1 cellular context compared by ENCODE assay signal in the genomic region with DNA sequence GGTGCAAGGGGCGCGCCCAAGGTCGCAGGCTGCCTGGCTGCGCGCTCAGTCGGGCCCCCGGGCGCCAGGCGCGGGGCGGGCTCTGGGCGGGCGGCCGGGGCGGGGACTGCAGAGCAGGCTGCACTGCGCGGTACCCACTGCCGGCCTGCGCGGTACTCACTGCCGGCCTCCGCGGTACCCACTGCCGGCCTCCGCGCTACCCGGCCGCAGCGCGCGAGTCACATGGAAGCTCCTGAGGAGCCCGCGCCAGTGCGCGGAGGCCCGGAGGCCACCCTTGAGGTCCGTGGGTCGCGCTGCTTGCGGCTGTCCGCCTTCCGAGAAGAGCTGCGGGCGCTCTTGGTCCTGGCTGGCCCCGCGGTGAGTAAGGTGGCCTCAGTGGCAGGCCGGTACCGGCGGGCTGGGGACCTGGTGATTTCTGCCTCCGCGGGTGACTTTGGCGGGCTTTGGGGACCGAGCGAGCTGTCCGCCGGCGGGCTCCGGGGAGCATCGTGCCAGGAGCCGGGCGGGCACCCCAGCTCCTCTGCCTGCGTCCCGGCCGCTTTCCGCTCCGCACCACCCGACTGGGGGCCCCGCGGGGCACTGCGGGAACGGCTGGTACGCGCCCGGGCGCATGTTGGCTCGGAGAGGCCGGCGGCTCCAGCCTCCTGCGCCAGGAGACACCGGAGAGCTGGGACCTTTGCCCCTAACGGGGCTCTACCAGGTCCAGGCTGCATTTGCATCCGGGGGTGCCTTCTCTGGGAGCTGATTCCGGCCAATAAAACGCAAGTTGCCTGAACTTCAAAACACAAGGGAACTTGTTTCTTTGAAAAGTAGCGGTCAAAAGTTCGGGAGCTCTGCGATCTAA.
TF ChIP-seq lines count a peak whose summit lies in the region.

A gene with protein sequence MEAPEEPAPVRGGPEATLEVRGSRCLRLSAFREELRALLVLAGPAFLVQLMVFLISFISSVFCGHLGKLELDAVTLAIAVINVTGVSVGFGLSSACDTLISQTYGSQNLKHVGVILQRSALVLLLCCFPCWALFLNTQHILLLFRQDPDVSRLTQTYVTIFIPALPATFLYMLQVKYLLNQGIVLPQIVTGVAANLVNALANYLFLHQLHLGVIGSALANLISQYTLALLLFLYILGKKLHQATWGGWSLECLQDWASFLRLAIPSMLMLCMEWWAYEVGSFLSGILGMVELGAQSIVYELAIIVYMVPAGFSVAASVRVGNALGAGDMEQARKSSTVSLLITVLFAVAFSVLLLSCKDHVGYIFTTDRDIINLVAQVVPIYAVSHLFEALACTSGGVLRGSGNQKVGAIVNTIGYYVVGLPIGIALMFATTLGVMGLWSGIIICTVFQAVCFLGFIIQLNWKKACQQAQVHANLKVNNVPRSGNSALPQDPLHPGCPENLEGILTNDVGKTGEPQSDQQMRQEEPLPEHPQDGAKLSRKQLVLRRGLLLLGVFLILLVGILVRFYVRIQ (plus strand): TSS at position 137 of the 844 bp plus-strand sequence. CDS start 86 bp downstream, at position 223.

TF ChIP-seq in HepG2, 621 proteins besides CTCF, POLR2A, EP300 and RAD21 (continued from another document and continues in another):
- TF ChIP-seq, protein P1, sequence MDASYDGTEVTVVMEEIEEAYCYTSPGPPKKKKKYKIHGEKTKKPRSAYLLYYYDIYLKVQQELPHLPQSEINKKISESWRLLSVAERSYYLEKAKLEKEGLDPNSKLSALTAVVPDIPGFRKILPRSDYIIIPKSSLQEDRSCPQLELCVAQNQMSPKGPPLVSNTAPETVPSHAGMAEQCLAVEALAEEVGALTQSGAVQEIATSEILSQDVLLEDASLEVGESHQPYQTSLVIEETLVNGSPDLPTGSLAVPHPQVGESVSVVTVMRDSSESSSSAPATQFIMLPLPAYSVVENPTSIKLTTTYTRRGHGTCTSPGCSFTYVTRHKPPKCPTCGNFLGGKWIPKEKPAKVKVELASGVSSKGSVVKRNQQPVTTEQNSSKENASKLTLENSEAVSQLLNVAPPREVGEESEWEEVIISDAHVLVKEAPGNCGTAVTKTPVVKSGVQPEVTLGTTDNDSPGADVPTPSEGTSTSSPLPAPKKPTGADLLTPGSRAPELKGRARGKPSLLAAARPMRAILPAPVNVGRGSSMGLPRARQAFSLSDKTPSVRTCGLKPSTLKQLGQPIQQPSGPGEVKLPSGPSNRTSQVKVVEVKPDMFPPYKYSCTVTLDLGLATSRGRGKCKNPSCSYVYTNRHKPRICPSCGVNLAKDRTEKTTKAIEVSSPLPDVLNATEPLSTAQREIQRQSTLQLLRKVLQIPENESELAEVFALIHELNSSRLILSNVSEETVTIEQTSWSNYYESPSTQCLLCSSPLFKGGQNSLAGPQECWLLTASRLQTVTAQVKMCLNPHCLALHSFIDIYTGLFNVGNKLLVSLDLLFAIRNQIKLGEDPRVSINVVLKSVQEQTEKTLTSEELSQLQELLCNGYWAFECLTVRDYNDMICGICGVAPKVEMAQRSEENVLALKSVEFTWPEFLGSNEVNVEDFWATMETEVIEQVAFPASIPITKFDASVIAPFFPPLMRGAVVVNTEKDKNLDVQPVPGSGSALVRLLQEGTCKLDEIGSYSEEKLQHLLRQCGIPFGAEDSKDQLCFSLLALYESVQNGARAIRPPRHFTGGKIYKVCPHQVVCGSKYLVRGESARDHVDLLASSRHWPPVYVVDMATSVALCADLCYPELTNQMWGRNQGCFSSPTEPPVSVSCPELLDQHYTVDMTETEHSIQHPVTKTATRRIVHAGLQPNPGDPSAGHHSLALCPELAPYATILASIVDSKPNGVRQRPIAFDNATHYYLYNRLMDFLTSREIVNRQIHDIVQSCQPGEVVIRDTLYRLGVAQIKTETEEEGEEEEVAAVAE (CRISPR knock-in tag; IDR thresholded peaks at IDR 0.05; ENCODE audit: borderline replicate concordance) = no peak
- no peak for TF ChIP-seq SP5 (CRISPR knock-in tag; IDR thresholded peaks at IDR 0.05; ENCODE audit: borderline replicate concordance, low read depth)
- no peak for TF ChIP-seq ZNF343 (CRISPR knock-in tag; IDR thresholded peaks at IDR 0.05)
- TF ChIP-seq PCBP1 (IDR thresholded peaks at IDR 0.05; ENCODE audit: borderline replicate concordance, low read depth, low read length) = no peak
- no peak for TF ChIP-seq FOXK2 (IDR thresholded peaks at IDR 0.05)
- TF ChIP-seq, protein P2, sequence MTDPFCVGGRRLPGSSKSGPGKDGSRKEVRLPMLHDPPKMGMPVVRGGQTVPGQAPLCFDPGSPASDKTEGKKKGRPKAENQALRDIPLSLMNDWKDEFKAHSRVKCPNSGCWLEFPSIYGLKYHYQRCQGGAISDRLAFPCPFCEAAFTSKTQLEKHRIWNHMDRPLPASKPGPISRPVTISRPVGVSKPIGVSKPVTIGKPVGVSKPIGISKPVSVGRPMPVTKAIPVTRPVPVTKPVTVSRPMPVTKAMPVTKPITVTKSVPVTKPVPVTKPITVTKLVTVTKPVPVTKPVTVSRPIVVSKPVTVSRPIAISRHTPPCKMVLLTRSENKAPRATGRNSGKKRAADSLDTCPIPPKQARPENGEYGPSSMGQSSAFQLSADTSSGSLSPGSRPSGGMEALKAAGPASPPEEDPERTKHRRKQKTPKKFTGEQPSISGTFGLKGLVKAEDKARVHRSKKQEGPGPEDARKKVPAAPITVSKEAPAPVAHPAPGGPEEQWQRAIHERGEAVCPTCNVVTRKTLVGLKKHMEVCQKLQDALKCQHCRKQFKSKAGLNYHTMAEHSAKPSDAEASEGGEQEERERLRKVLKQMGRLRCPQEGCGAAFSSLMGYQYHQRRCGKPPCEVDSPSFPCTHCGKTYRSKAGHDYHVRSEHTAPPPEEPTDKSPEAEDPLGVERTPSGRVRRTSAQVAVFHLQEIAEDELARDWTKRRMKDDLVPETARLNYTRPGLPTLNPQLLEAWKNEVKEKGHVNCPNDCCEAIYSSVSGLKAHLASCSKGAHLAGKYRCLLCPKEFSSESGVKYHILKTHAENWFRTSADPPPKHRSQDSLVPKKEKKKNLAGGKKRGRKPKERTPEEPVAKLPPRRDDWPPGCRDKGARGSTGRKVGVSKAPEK (CRISPR knock-in tag; IDR thresholded peaks at IDR 0.05; ENCODE audit: borderline replicate concordance) = no peak
- TF ChIP-seq RFX5 (IDR thresholded peaks at IDR 0.05; ENCODE audit: low read depth, low read length) = no peak
- TF ChIP-seq ELF4 (CRISPR knock-in tag; IDR thresholded peaks at IDR 0.05; ENCODE audit: borderline replicate concordance) = no peak
- no peak for TF ChIP-seq ZFP62 (CRISPR knock-in tag; IDR thresholded peaks at IDR 0.05)
- no peak for TF ChIP-seq HES4 (CRISPR knock-in tag; IDR thresholded peaks at IDR 0.05; ENCODE audit: borderline replicate concordance)
- peak; percentile 36 for TF ChIP-seq ZNF777 (CRISPR knock-in tag; IDR thresholded peaks at IDR 0.05)
- TF ChIP-seq, protein P3, sequence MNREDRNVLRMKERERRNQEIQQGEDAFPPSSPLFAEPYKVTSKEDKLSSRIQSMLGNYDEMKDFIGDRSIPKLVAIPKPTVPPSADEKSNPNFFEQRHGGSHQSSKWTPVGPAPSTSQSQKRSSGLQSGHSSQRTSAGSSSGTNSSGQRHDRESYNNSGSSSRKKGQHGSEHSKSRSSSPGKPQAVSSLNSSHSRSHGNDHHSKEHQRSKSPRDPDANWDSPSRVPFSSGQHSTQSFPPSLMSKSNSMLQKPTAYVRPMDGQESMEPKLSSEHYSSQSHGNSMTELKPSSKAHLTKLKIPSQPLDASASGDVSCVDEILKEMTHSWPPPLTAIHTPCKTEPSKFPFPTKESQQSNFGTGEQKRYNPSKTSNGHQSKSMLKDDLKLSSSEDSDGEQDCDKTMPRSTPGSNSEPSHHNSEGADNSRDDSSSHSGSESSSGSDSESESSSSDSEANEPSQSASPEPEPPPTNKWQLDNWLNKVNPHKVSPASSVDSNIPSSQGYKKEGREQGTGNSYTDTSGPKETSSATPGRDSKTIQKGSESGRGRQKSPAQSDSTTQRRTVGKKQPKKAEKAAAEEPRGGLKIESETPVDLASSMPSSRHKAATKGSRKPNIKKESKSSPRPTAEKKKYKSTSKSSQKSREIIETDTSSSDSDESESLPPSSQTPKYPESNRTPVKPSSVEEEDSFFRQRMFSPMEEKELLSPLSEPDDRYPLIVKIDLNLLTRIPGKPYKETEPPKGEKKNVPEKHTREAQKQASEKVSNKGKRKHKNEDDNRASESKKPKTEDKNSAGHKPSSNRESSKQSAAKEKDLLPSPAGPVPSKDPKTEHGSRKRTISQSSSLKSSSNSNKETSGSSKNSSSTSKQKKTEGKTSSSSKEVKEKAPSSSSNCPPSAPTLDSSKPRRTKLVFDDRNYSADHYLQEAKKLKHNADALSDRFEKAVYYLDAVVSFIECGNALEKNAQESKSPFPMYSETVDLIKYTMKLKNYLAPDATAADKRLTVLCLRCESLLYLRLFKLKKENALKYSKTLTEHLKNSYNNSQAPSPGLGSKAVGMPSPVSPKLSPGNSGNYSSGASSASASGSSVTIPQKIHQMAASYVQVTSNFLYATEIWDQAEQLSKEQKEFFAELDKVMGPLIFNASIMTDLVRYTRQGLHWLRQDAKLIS (CRISPR knock-in tag; IDR thresholded peaks at IDR 0.05) = no peak
- no peak for TF ChIP-seq ZNF674 (CRISPR knock-in tag; IDR thresholded peaks at IDR 0.05; ENCODE audit: low read depth)
- no peak for TF ChIP-seq KDM1A (CRISPR knock-in tag; IDR thresholded peaks at IDR 0.05)
- TF ChIP-seq ZNF20 (CRISPR knock-in tag; IDR thresholded peaks at IDR 0.05) = peak; percentile 88; the same call in 1 of the 2 replicates
- TF ChIP-seq ZMYM2 (CRISPR knock-in tag; IDR thresholded peaks at IDR 0.05) = no peak
- TF ChIP-seq, protein P4, sequence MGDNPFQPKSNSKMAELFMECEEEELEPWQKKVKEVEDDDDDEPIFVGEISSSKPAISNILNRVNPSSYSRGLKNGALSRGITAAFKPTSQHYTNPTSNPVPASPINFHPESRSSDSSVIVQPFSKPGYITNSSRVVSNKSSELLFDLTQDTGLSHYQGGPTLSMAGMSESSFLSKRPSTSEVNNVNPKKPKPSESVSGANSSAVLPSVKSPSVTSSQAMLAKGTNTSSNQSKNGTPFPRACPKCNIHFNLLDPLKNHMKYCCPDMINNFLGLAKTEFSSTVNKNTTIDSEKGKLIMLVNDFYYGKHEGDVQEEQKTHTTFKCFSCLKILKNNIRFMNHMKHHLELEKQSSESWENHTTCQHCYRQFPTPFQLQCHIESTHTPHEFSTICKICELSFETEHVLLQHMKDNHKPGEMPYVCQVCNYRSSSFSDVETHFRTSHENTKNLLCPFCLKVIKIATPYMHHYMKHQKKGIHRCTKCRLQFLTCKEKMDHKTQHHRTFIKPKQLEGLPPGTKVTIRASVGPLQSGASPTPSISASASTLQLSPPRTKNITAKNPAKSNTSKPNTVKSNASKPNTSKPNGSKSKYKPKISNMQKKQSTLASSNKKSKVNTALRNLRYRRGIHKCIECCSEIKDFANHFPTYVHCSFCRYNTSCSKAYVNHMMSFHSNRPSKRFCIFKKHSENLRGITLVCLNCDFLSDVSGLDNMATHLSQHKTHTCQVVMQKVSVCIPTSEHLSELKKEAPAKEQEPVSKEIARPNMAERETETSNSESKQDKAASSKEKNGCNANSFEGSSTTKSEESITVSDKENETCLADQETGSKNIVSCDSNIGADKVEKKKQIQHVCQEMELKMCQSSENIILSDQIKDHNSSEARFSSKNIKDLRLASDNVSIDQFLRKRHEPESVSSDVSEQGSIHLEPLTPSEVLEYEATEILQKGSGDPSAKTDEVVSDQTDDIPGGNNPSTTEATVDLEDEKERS (CRISPR knock-in tag; IDR thresholded peaks at IDR 0.05) = no peak; the same call in 1 of the 2 replicates
- TF ChIP-seq, protein P5, sequence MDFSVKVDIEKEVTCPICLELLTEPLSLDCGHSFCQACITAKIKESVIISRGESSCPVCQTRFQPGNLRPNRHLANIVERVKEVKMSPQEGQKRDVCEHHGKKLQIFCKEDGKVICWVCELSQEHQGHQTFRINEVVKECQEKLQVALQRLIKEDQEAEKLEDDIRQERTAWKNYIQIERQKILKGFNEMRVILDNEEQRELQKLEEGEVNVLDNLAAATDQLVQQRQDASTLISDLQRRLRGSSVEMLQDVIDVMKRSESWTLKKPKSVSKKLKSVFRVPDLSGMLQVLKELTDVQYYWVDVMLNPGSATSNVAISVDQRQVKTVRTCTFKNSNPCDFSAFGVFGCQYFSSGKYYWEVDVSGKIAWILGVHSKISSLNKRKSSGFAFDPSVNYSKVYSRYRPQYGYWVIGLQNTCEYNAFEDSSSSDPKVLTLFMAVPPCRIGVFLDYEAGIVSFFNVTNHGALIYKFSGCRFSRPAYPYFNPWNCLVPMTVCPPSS (IDR thresholded peaks at IDR 0.05) = no peak
- TF ChIP-seq ZNF569 (CRISPR knock-in tag; IDR thresholded peaks at IDR 0.05; ENCODE audit: borderline replicate concordance) = no peak
- 0 out of 2 replicates have a peak, but pooled peaks have one; percentile 36 for TF ChIP-seq GZF1 (CRISPR knock-in tag; IDR thresholded peaks at IDR 0.05)
- peak; percentile 67; the same call in 1 of the 2 replicates for TF ChIP-seq ZNF563 (CRISPR knock-in tag; IDR thresholded peaks at IDR 0.05)
- TF ChIP-seq AKAP8 (CRISPR knock-in tag; IDR thresholded peaks at IDR 0.05) = no peak
- TF ChIP-seq, protein P6, sequence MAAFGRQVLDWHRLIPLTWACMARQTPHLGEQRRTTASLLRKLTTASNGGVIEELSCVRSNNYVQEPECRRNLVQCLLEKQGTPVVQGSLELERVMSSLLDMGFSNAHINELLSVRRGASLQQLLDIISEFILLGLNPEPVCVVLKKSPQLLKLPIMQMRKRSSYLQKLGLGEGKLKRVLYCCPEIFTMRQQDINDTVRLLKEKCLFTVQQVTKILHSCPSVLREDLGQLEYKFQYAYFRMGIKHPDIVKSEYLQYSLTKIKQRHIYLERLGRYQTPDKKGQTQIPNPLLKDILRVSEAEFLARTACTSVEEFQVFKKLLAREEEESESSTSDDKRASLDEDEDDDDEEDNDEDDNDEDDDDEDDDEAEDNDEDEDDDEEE (CRISPR knock-in tag; IDR thresholded peaks at IDR 0.05) = no peak
- TF ChIP-seq EEA1 (CRISPR knock-in tag; IDR thresholded peaks at IDR 0.05; ENCODE audit: borderline replicate concordance) = no peak
- 0 out of 2 replicates have a peak, but pooled peaks have one; percentile 66 for TF ChIP-seq ZC3H13 (CRISPR knock-in tag; IDR thresholded peaks at IDR 0.05)
- no peak for TF ChIP-seq ZNF761 (CRISPR knock-in tag; conservative IDR thresholded peaks at IDR 0.05)
- TF ChIP-seq ZNF143 (CRISPR knock-in tag; IDR thresholded peaks at IDR 0.05) = no peak; the same call in 1 of the 2 replicates
- TF ChIP-seq, protein P7, sequence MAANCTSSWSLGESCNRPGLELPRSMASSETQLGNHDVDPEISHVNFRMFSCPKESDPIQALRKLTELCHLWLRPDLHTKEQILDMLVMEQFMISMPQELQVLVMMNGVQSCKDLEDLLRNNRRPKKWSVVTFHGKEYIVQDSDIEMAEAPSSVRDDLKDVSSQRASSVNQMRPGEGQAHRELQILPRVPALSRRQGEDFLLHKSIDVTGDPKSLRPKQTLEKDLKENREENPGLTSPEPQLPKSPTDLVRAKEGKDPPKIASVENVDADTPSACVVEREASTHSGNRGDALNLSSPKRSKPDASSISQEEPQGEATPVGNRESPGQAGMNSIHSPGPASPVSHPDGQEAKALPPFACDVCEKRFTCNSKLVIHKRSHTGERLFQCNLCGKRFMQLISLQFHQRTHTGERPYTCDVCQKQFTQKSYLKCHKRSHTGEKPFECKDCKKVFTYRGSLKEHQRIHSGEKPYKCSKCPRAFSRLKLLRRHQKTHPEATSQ (CRISPR knock-in tag; IDR thresholded peaks at IDR 0.05; ENCODE audit: borderline replicate concordance) = no peak
- TF ChIP-seq, protein P8, sequence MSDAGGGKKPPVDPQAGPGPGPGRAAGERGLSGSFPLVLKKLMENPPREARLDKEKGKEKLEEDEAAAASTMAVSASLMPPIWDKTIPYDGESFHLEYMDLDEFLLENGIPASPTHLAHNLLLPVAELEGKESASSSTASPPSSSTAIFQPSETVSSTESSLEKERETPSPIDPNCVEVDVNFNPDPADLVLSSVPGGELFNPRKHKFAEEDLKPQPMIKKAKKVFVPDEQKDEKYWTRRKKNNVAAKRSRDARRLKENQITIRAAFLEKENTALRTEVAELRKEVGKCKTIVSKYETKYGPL (CRISPR knock-in tag; IDR thresholded peaks at IDR 0.05) = no peak
- TF ChIP-seq TRIM24 (CRISPR knock-in tag; IDR thresholded peaks at IDR 0.05) = no peak
- TF ChIP-seq HNF4A (CRISPR knock-in tag; IDR thresholded peaks at IDR 0.05) = peak; percentile 46; the same call in 1 of the 2 replicates
- TF ChIP-seq TCF12 (IDR thresholded peaks at IDR 0.05) = no peak
- peak; percentile 64 for TF ChIP-seq TCF12 (CRISPR knock-in tag; IDR thresholded peaks at IDR 0.05)
- no peak for TF ChIP-seq CBX1 (IDR thresholded peaks at IDR 0.05; ENCODE audit: low read depth)
